ENCODE assay signal across 21 cellular contexts in the genomic region with DNA sequence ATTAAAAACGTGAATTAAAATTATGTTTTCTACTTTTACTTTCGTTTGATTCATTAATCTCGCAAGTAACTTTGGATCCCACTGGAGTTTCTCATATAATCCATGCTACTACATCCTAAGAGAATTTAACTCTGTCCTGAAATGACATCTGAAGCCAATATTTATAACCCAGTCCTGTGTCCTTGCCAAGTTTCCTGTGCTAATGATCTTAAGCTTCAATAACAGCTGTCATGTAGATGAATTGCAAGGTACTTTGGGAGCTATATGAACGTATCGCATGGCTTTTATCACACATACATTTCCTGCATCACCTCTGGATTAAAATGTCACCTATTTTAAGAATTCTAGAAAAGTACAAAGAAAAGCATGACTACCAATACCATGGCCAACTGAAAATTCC.
DNase-seq lines count a peak whose midpoint lies in the region; ATAC-seq and TF ChIP-seq lines count a peak whose summit lies in the region.
"Had no signal": no experiment of that assay in that cellular context is flagged by ENCODE, and none has a peak within 500 bp of the region (broad histone marks: within the 10 kb centered on the region; RNA-seq: fewer than 3 reads in every experiment).

No MANE protein-coding gene starts in this region.

- no TSS peak for BruUV-seq in OCI-LY7 (replicated peaks; lab: Mats Ljungman, UMichigan)

- H2AFZ ChIP-seq in OCI-LY7 (ENCODE audit: low read length), result no peak overlapping the region

- H3K9me2 ChIP-seq in OCI-LY7 (ENCODE audit: insufficient read depth, low read length), result no peaks in the 10 kb centered on the region

- no peaks in the 10 kb centered on the region for H3K79me2 ChIP-seq in OCI-LY7 (ENCODE audit: insufficient read depth, low read depth, low read length)

- no peak overlapping the region for H3K4me3 Mint-ChIP-seq in WTC11
- H3K4me3 Mint-ChIP-seq: activated naive CD8-positive, alpha-beta T cell; effector memory CD8-positive, alpha-beta T cell had no signal

- intact Hi-C loops in right cardiac atrium (cut with DNase I) (no loop called here), left cardiac atrium (cut with DNase I) (no loop called here), OCI-LY7 (cut with micrococcal nuclease; ENCODE audit: unreplicated experiment) (no loop called here)

- CTCF ChIA-PET in WTC11 (lab: Charles Lee) (no interaction called here), OCI-LY7 (lab: Charles Lee; ENCODE audit: unreplicated experiment) (no interaction called here)

- H3K9me3 ChIP-seq in right cardiac atrium (ENCODE audit: control insufficient read depth, low read length), result no peaks in the 10 kb centered on the region
- no peaks in the 10 kb centered on the region for H3K9me3 ChIP-seq in OCI-LY7 (ENCODE audit: low read length)
- H3K9me3 ChIP-seq: left lung, pancreas, spleen had no signal

- H3K27ac Mint-ChIP-seq in WTC11, result no peak overlapping the region
- H3K27ac Mint-ChIP-seq: activated naive CD8-positive, alpha-beta T cell; effector memory CD8-positive, alpha-beta T cell had no signal

- WGBS in right cardiac atrium, result 31% methylated on average over 5 of the region's 5 CpGs

- TF ChIP-seq CTCF in WTC11 (IDR thresholded peaks at IDR 0.05) (no peak), OCI-LY7 (conservative IDR thresholded peaks at IDR 0.05; ENCODE audit: low read length) (no peak)

- ATAC-seq in right cardiac atrium (no peak), left cardiac atrium (no peak), WTC11 (no peak)
- ATAC-seq: effector memory CD8-positive, alpha-beta T cell; left lung; pancreas had no signal

- H3K36me3 ChIP-seq in OCI-LY7 (ENCODE audit: insufficient read depth, low read length), result no peaks in the 10 kb centered on the region
- H3K36me3 ChIP-seq: left lung, pancreas, spleen had no signal

- H3K4me3 ChIP-seq in right cardiac atrium (ENCODE audit: low read length) (peak overlapping the region; percentile 40), OCI-LY7 (ENCODE audit: low read depth, low read length, poor library complexity, severe bottlenecking) (no peak overlapping the region)
- H3K4me3 ChIP-seq: left lung, pancreas, spleen had no signal

- DNase-seq in right cardiac atrium, result no peak
- no peak for DNase-seq in left cardiac atrium
- peak; percentile 91 to 97 for DNase-seq in NCI-H524 (lab: John Stamatoyannopoulos, UW)
- DNase-seq in dermis blood vessel endothelial cell, result peak; percentile 48
- DNase-seq in WTC11 (ENCODE audit: low spot score), result no peak
- DNase-seq in OCI-LY7 (ENCODE audit: low spot score), result no peak
- no peak for DNase-seq in amygdala (lab: John Stamatoyannopoulos, UW)
- DNase-seq in UCSD-AML1 (lab: John Stamatoyannopoulos, UW; ENCODE audit: unreplicated experiment), result no peak
- DNase-seq: activated CD4-positive, alpha-beta T cell treated with anti-CD3 and anti-CD28 coated beads for 4 hours; activated T-cell treated with anti-CD3 and anti-CD28 coated beads for 4 hours; caudate nucleus; COR-L47; effector memory CD8-positive, alpha-beta T cell; H7; left lung; MV-4-11; NCI-H748 treated with DMSO at 0.1 percent for 48 hours; pancreas; spleen; stimulated activated naive CD4-positive, alpha-beta T cell had no signal

- H3K27ac ChIP-seq in right cardiac atrium (ENCODE audit: low read length) (no peak overlapping the region), OCI-LY7 (ENCODE audit: low read depth, low read length, poor library complexity, severe bottlenecking) (no peak overlapping the region)
- H3K27ac ChIP-seq: left lung, pancreas had no signal

- no peaks in the 10 kb centered on the region for H4K20me1 ChIP-seq in OCI-LY7 (ENCODE audit: insufficient read depth, low read length)

- no peaks in the 10 kb centered on the region for H3K27me3 Mint-ChIP-seq in WTC11 (ENCODE audit: low read depth)
- H3K27me3 Mint-ChIP-seq: effector memory CD8-positive, alpha-beta T cell had no signal

- H3K4me2 ChIP-seq in OCI-LY7 (ENCODE audit: low read length), result no peak overlapping the region

- H3K4me1 ChIP-seq in right cardiac atrium (ENCODE audit: control insufficient read depth, insufficient read depth, low read length) (no peaks in the 10 kb centered on the region), OCI-LY7 (ENCODE audit: insufficient read depth, low read length, poor library complexity, severe bottlenecking) (no peaks in the 10 kb centered on the region)
- H3K4me1 ChIP-seq: pancreas had no signal

- POLR2A ChIA-PET in WTC11 (lab: Charles Lee), result no interaction called here
- POLR2A ChIA-PET in OCI-LY7 (lab: Charles Lee), result interaction anchor here (0.6 to 1.0 kb wide), 8 partner anchors 15 to 1125 kb away, joined by 3 to 5 read pairs (median 3); no protein-coding TSS in a partner anchor

- peaks cover 12% of the 10 kb centered on the region for H3K9me3 Mint-ChIP-seq in WTC11
- H3K9me3 Mint-ChIP-seq: effector memory CD8-positive, alpha-beta T cell had no signal

- H3K36me3 Mint-ChIP-seq in WTC11, result peaks cover 3% of the 10 kb centered on the region; the same call in 1 of the 2 replicates
- H3K36me3 Mint-ChIP-seq: activated naive CD8-positive, alpha-beta T cell had no signal

- H3K4me1 Mint-ChIP-seq in WTC11, result peaks cover 7% of the 10 kb centered on the region

- no peaks in the 10 kb centered on the region for H3K27me3 ChIP-seq in right cardiac atrium (ENCODE audit: control insufficient read depth, insufficient read depth)
- H3K27me3 ChIP-seq: left lung, pancreas, spleen had no signal

TF ChIP-seq in WTC11, 78 proteins besides CTCF, POLR2A, EP300 and RAD21:
- no peak for TF ChIP-seq ZBTB21 (CRISPR knock-in tag; IDR thresholded peaks at IDR 0.05; ENCODE audit: borderline replicate concordance)
- TF ChIP-seq GRHL2 (CRISPR knock-in tag; IDR thresholded peaks at IDR 0.05; ENCODE audit: insufficient replicate concordance, severe bottlenecking), result no peak
- TF ChIP-seq, protein P1, sequence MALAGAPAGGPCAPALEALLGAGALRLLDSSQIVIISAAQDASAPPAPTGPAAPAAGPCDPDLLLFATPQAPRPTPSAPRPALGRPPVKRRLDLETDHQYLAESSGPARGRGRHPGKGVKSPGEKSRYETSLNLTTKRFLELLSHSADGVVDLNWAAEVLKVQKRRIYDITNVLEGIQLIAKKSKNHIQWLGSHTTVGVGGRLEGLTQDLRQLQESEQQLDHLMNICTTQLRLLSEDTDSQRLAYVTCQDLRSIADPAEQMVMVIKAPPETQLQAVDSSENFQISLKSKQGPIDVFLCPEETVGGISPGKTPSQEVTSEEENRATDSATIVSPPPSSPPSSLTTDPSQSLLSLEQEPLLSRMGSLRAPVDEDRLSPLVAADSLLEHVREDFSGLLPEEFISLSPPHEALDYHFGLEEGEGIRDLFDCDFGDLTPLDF (CRISPR knock-in tag; IDR thresholded peaks at IDR 0.05), result no peak
- no peak for TF ChIP-seq RORB (CRISPR knock-in tag; IDR thresholded peaks at IDR 0.05)
- TF ChIP-seq ZNF423 (CRISPR knock-in tag; IDR thresholded peaks at IDR 0.05), result no peak
- no peak for TF ChIP-seq CREB1 (CRISPR knock-in tag; IDR thresholded peaks at IDR 0.05)
- TF ChIP-seq, protein P2, sequence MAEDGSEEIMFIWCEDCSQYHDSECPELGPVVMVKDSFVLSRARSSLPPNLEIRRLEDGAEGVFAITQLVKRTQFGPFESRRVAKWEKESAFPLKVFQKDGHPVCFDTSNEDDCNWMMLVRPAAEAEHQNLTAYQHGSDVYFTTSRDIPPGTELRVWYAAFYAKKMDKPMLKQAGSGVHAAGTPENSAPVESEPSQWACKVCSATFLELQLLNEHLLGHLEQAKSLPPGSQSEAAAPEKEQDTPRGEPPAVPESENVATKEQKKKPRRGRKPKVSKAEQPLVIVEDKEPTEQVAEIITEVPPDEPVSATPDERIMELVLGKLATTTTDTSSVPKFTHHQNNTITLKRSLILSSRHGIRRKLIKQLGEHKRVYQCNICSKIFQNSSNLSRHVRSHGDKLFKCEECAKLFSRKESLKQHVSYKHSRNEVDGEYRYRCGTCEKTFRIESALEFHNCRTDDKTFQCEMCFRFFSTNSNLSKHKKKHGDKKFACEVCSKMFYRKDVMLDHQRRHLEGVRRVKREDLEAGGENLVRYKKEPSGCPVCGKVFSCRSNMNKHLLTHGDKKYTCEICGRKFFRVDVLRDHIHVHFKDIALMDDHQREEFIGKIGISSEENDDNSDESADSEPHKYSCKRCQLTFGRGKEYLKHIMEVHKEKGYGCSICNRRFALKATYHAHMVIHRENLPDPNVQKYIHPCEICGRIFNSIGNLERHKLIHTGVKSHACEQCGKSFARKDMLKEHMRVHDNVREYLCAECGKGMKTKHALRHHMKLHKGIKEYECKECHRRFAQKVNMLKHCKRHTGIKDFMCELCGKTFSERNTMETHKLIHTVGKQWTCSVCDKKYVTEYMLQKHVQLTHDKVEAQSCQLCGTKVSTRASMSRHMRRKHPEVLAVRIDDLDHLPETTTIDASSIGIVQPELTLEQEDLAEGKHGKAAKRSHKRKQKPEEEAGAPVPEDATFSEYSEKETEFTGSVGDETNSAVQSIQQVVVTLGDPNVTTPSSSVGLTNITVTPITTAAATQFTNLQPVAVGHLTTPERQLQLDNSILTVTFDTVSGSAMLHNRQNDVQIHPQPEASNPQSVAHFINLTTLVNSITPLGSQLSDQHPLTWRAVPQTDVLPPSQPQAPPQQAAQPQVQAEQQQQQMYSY (CRISPR knock-in tag; IDR thresholded peaks at IDR 0.05), result no peak
- no peak for TF ChIP-seq ESRRA (CRISPR knock-in tag; IDR thresholded peaks at IDR 0.05; ENCODE audit: borderline replicate concordance)
TF ChIP-seq in WTC11: peak in this region for 0.

Comparison
In these comparisons a context has a peak if more than half of its experiments do, and no peak if none do; other contexts are left out.
1. DNase-seq: peak in NCI-H524 (2 of 2) and dermis blood vessel endothelial cell (single experiment); none in right cardiac atrium (0 of 3), left cardiac atrium (single experiment), WTC11 (single experiment), OCI-LY7 (single experiment), amygdala (0 of 56) and UCSD-AML1 (single experiment).